ENCODE assay signal across 22 cellular contexts in genomic region chr18:24930974-24931373, GRCh38.
DNase-seq lines count a peak whose midpoint lies in the region; ATAC-seq, FAIRE-seq and TF ChIP-seq lines count a peak whose summit lies in the region.
"Had no signal": no experiment of that assay in that cellular context is flagged by ENCODE, and none has a peak within 500 bp of the region (broad histone marks: within the 10 kb centered on the region; RNA-seq: fewer than 3 reads in every experiment).

No MANE protein-coding gene starts in this region.

- FAIRE-seq in pancreas (lab: Jason Lieb, UNC): no peak
- FAIRE-seq: colon, GM12892 had no signal

- 11 to 13% methylated on average over 6 of the region's 6 CpGs for WGBS in body of pancreas, 2 donors
- WGBS in pancreas, 2 donors: 12 to 15% methylated on average over 6 of the region's 6 CpGs

- no peak for TF ChIP-seq CTCF in body of pancreas (IDR thresholded peaks at IDR 0.05)
- TF ChIP-seq CTCF in pancreas (IDR thresholded peaks at IDR 0.05): no peak

- intact Hi-C loops in body of pancreas (cut with DNase I) (no loop called here), pancreas (cut with DNase I) (no loop called here)

- H3K4me3 ChIP-seq in HUES48 (ENCODE audit: low read depth, low read length) (no peak overlapping the region), body of pancreas (no peak overlapping the region), pancreas (no peak overlapping the region)
- H3K4me3 ChIP-seq: gastrocnemius medialis, testis had no signal

- H3K36me3 ChIP-seq in HUES48 (ENCODE audit: control insufficient read depth, insufficient read depth, low read length) (no peaks in the 10 kb centered on the region), body of pancreas (replicated peaks in 1 of 2; ENCODE audit: insufficient read depth in 1 of 2, low read depth in 2 of 2) (no peaks in the 10 kb centered on the region), pancreas (no peaks in the 10 kb centered on the region)
- H3K36me3 ChIP-seq: gastrocnemius medialis, neutrophil had no signal

- H3K27me3 ChIP-seq in HUES48 (ENCODE audit: control insufficient read depth, insufficient read depth, low read length) (peaks cover 4% of the 10 kb centered on the region; the same call in 1 of the 2 replicates), body of pancreas (no peaks in the 10 kb centered on the region), pancreas (no peaks in the 10 kb centered on the region)
- H3K27me3 ChIP-seq: gastrocnemius medialis, neutrophil, testis had no signal

- DNase-seq in NCI-H748 (lab: John Stamatoyannopoulos, UW; ENCODE audit: unreplicated experiment) (peak; percentile 84), body of pancreas (peak in 3 of 4 donors; percentile 13 to 25 (median 22)), pancreas (peak in 1 of 6 donors; percentile 3), middle frontal gyrus (ENCODE audit: extremely low spot score, low spot score) (no peak), SHP77 treated with DMSO at 0.1 percent for 48 hours (lab: John Stamatoyannopoulos, UW) (no peak), caudate nucleus (lab: John Stamatoyannopoulos, UW) (no peak)
- DNase-seq: aorta; Calu3; gastrocnemius medialis; GF-D8; H7; Karpas-422; NCI-H1694; NCI-H526; stimulated activated CD4-positive, alpha-beta T cell treated with anti-CD3 and anti-CD28 coated beads, Interleukin-2, amount 100 ng/mL, for 48 hours; testis had no signal

- peak overlapping the region; percentile 59 for H3K27ac ChIP-seq in HUES48 (ENCODE audit: low read depth, low read length)
- peak overlapping the region in 2 of 4 donors; percentile 7 to 23 for H3K27ac ChIP-seq in body of pancreas
- H3K27ac ChIP-seq in pancreas: no peak overlapping the region
- H3K27ac ChIP-seq in caudate nucleus (ENCODE audit: low read depth, low read length): no peak overlapping the region
- H3K27ac ChIP-seq: epithelial cell of prostate, gastrocnemius medialis, neutrophil, testis had no signal

- TF ChIP-seq POLR2A in body of pancreas (IDR thresholded peaks at IDR 0.05): no peak

- ATAC-seq in body of pancreas (peak; percentile 67), pancreas (peak in 3 of 4 donors; percentile 28 to 68 (median 68)), GM18870 (IDR thresholded peaks at IDR 0.05; ENCODE audit: unreplicated experiment) (no peak)
- ATAC-seq: gastrocnemius medialis had no signal

- peaks cover 22% of the 10 kb centered on the region for H3K4me1 ChIP-seq in HUES48 (ENCODE audit: control insufficient read depth, insufficient read depth, low read length)
- H3K4me1 ChIP-seq in body of pancreas: peaks cover 13% of the 10 kb centered on the region
- no peaks in the 10 kb centered on the region for H3K4me1 ChIP-seq in pancreas
- H3K4me1 ChIP-seq: testis had no signal

- H3K9me3 ChIP-seq in HUES48 (ENCODE audit: control insufficient read depth, insufficient read depth, low read length): no peaks in the 10 kb centered on the region
- H3K9me3 ChIP-seq in body of pancreas: no peaks in the 10 kb centered on the region
- no peaks in the 10 kb centered on the region for H3K9me3 ChIP-seq in pancreas
- H3K9me3 ChIP-seq: gastrocnemius medialis, neutrophil, testis had no signal

- H3K9ac ChIP-seq in HUES48 (ENCODE audit: low read depth, low read length): no peak overlapping the region

Comparison
In these comparisons a context has a peak if more than half of its experiments do, and no peak if none do; other contexts are left out.
1. DNase-seq: peak in NCI-H748 (single experiment) and body of pancreas (3 of 4); none in middle frontal gyrus (single experiment), SHP77 treated with DMSO at 0.1 percent for 48 hours (single experiment) and caudate nucleus (0 of 61).